18 cellular contexts compared by ENCODE assay signal in genomic region chr1:54135436-54136120, GRCh38. TPM values are rescaled to one million over a fixed set of nuclear protein-coding genes. Genes with fewer than 3 reads are reported as not detected.
DNase-seq lines count a peak whose midpoint lies in the region; ATAC-seq and TF ChIP-seq lines count a peak whose summit lies in the region.
"Had no signal": no experiment of that assay in that cellular context is flagged by ENCODE, and none has a peak within 500 bp of the region (broad histone marks: within the 10 kb centered on the region; RNA-seq: fewer than 3 reads in every experiment).

No MANE protein-coding gene starts in this region.

- peak overlapping the region; percentile 61 for H3K9ac ChIP-seq in smooth muscle cell (ENCODE audit: low read depth)

- ATAC-seq in HG03354 (IDR thresholded peaks at IDR 0.05; ENCODE audit: poor library complexity, severe bottlenecking, unreplicated experiment) (no peak), HG03378 (IDR thresholded peaks at IDR 0.05; ENCODE audit: unreplicated experiment) (no peak)

- H3K79me2 ChIP-seq in smooth muscle cell (ENCODE audit: low read depth) (no peaks in the 10 kb centered on the region), OCI-LY7 (ENCODE audit: insufficient read depth, low read depth, low read length) (no peaks in the 10 kb centered on the region)

- WGBS in smooth muscle cell (ENCODE audit: low lambda C conversion rate): 31% methylated on average over 5 of the region's 5 CpGs

- H3K4me2 ChIP-seq in smooth muscle cell (peak overlapping the region; percentile 41), OCI-LY7 (ENCODE audit: low read length) (no peak overlapping the region)

- peaks cover 6% of the 10 kb centered on the region for H3F3A ChIP-seq in smooth muscle cell (ENCODE audit: low read depth)

- H3K9me3 ChIP-seq in smooth muscle cell (replicated peaks; ENCODE audit: low read depth) (no peaks in the 10 kb centered on the region), SJCRH30 (replicated peaks) (no peaks in the 10 kb centered on the region), OCI-LY7 (ENCODE audit: low read length) (no peaks in the 10 kb centered on the region)
- H3K9me3 ChIP-seq: Peyer's patch, prostate gland had no signal

- peaks cover 22% of the 10 kb centered on the region for H3K4me1 ChIP-seq in smooth muscle cell (ENCODE audit: low read depth)
- H3K4me1 ChIP-seq in SJCRH30: peaks cover 7% of the 10 kb centered on the region
- H3K4me1 ChIP-seq in OCI-LY7 (ENCODE audit: insufficient read depth, low read length, poor library complexity, severe bottlenecking): no peaks in the 10 kb centered on the region
- H3K4me1 ChIP-seq: Peyer's patch, prostate gland had no signal

- CTCF ChIA-PET in OCI-LY7 (lab: Charles Lee; ENCODE audit: unreplicated experiment): no interaction called here

- BruUV-seq in OCI-LY7 (replicated peaks; lab: Mats Ljungman, UMichigan): no TSS peak

- POLR2A ChIA-PET in OCI-LY7 (lab: Charles Lee): interaction anchor here (0.7 kb wide), 1 partner anchor 251 kb away, joined by 3 read pairs; no protein-coding TSS in a partner anchor

- DNase-seq in HCEC 1CT (peak; percentile 34), astrocyte of the hippocampus (ENCODE audit: low read depth, low spot score) (peak; percentile 33), kidney glomerular epithelial cell (lab: John Stamatoyannopoulos, UW) (peak; percentile 27), smooth muscle cell (lab: John Stamatoyannopoulos, UW; ENCODE audit: unreplicated experiment) (no peak), SJCRH30 (no peak), OCI-LY7 (ENCODE audit: low spot score) (no peak)
- DNase-seq: activated CD4-positive, alpha-beta T cell treated with anti-CD3 and anti-CD28 coated beads for 1 hour; activated CD8-positive, alpha-beta memory T cell treated with anti-CD3 and anti-CD28 coated beads, Interleukin-2, amount 50 U/mL, for 4 hours; CD4-positive, alpha-beta T cell; NCI-H2081; NCI-H69; Peyer's patch; stimulated activated CD4-positive, alpha-beta T cell treated with anti-CD3 and anti-CD28 coated beads, Interleukin-15, amount 100 ng/mL, for 24 hours had no signal

- H3K27ac ChIP-seq in smooth muscle cell (ENCODE audit: low read depth) (peak overlapping the region; percentile 75), SJCRH30 (no peak overlapping the region), OCI-LY7 (ENCODE audit: low read depth, low read length, poor library complexity, severe bottlenecking) (no peak overlapping the region)
- H3K27ac ChIP-seq: Peyer's patch, prostate gland had no signal

- no peaks in the 10 kb centered on the region for H3K36me3 ChIP-seq in smooth muscle cell (ENCODE audit: low read depth)
- H3K36me3 ChIP-seq in SJCRH30: no peaks in the 10 kb centered on the region
- no peaks in the 10 kb centered on the region for H3K36me3 ChIP-seq in OCI-LY7 (ENCODE audit: insufficient read depth, low read length)
- H3K36me3 ChIP-seq: Peyer's patch, prostate gland had no signal

- intact Hi-C loops in OCI-LY7 (cut with micrococcal nuclease; ENCODE audit: unreplicated experiment): no loop called here

- TF ChIP-seq CTCF in smooth muscle cell (IDR thresholded peaks at IDR 0.05; ENCODE audit: borderline replicate concordance, insufficient read depth, poor library complexity, severe bottlenecking): no peak
- no peak for TF ChIP-seq CTCF in OCI-LY7 (conservative IDR thresholded peaks at IDR 0.05; ENCODE audit: low read length)

- H3K27me3 ChIP-seq in smooth muscle cell (ENCODE audit: low read depth) (no peaks in the 10 kb centered on the region), SJCRH30 (0 out of 2 replicates have a peak, but pooled peaks cover 3% of the 10 kb centered on the region)
- H3K27me3 ChIP-seq: Peyer's patch had no signal

- H2AFZ ChIP-seq in smooth muscle cell (ENCODE audit: low read depth) (peak overlapping the region; percentile 81), OCI-LY7 (ENCODE audit: low read length) (no peak overlapping the region)

- no peaks in the 10 kb centered on the region for H3K9me2 ChIP-seq in OCI-LY7 (ENCODE audit: insufficient read depth, low read length)

- H4K20me1 ChIP-seq in smooth muscle cell (ENCODE audit: low read depth): no peaks in the 10 kb centered on the region
- H4K20me1 ChIP-seq in OCI-LY7 (ENCODE audit: insufficient read depth, low read length): no peaks in the 10 kb centered on the region

- no peak overlapping the region for H3K4me3 ChIP-seq in smooth muscle cell
- no peak overlapping the region for H3K4me3 ChIP-seq in SJCRH30
- no peak overlapping the region for H3K4me3 ChIP-seq in OCI-LY7 (ENCODE audit: low read depth, low read length, poor library complexity, severe bottlenecking)
- H3K4me3 ChIP-seq: Peyer's patch, prostate gland had no signal

RNA-seq across cellular contexts. Expression of gene CDCP2, which starts 17.2 kb away (rescaled TPM):
- total RNA-seq in smooth muscle cell: not detected in 2 replicates
- not detected in 2 replicates for polyA plus RNA-seq in smooth muscle cell
- total RNA-seq in SJCRH30 (2014; rRNA removed; shearing (Covaris generic)): not detected in 2 replicates
- total RNA-seq in OCI-LY7 (2014; rRNA removed; shearing (Covaris generic)): 0.09 TPM in 1 of 2 replicates, not detected in the other
- 0.26 TPM in 1 of 2 replicates, not detected in the other for total RNA-seq in OCI-LY7 (2022)
- total RNA-seq: CD4-positive, alpha-beta T cell; glomerular endothelial cell; Peyer's patch; T-helper 1 cell treated with Interleukin-12 subunit alpha and Interleukin-12 subunit beta and Interleukin-4 antibody, amounts not matched to agents 30 ng/mL and 1 ng/mL, for 36 hours had no signal

Comparison
In these comparisons a context has a peak if more than half of its experiments do, and no peak if none do; other contexts are left out.
1. DNase-seq: peak in HCEC 1CT (single experiment), astrocyte of the hippocampus (single experiment) and kidney glomerular epithelial cell (single experiment); none in smooth muscle cell (single experiment), SJCRH30 (0 of 2) and OCI-LY7 (single experiment).